2 cellular contexts compared by ENCODE assay signal in genomic region chr17:64217249-64217652, GRCh38.
TF ChIP-seq lines count a peak whose summit lies in the region.

No MANE protein-coding gene starts in this region.

TF ChIP-seq in GM12878, 131 proteins besides CTCF, POLR2A, EP300 and RAD21:
- no peak for TF ChIP-seq TBL1XR1 (IDR thresholded peaks at IDR 0.05; ENCODE audit: low read depth, low read length)
- no peak for TF ChIP-seq ETV6 (conservative IDR thresholded peaks at IDR 0.05 in 1 of 2, IDR thresholded peaks at IDR 0.05 in 1 of 2; ENCODE audit: borderline replicate concordance in 1 of 2, low read depth in 1 of 2)
- TF ChIP-seq NBN (IDR thresholded peaks at IDR 0.05): no peak
- TF ChIP-seq EGR1 (IDR thresholded peaks at IDR 0.05; ENCODE audit: borderline replicate concordance in 1 of 2, low read depth in 2 of 2, low read length in 2 of 2): no peak
- no peak for TF ChIP-seq BHLHE40 (IDR thresholded peaks at IDR 0.05; ENCODE audit: borderline replicate concordance in 1 of 2, low read depth in 2 of 2, low read length in 1 of 2)
- no peak for TF ChIP-seq MXI1 (IDR thresholded peaks at IDR 0.05; ENCODE audit: low read depth, low read length)
- no peak for TF ChIP-seq NRF1 (conservative IDR thresholded peaks at IDR 0.05; ENCODE audit: low read depth, low read length)
- TF ChIP-seq SPI1 (IDR thresholded peaks at IDR 0.05; ENCODE audit: borderline replicate concordance, insufficient read depth, low read depth, low read length): no peak
- TF ChIP-seq ZBED1 (IDR thresholded peaks at IDR 0.05; ENCODE audit: borderline replicate concordance): no peak
- no peak for TF ChIP-seq CREM (IDR thresholded peaks at IDR 0.05; ENCODE audit: low read depth)
- no peak for TF ChIP-seq ELK1 (IDR thresholded peaks at IDR 0.05; ENCODE audit: low read depth, low read length)
- no peak for TF ChIP-seq CBX5 (IDR thresholded peaks at IDR 0.05; ENCODE audit: low read depth)

TF ChIP-seq in HepG2, 621 proteins besides CTCF, POLR2A, EP300 and RAD21 (continues in another document):
- TF ChIP-seq PBX3 (CRISPR knock-in tag; IDR thresholded peaks at IDR 0.05; ENCODE audit: borderline replicate concordance) (no peak), KAT7 (CRISPR knock-in tag; IDR thresholded peaks at IDR 0.05; ENCODE audit: borderline replicate concordance) (peak; percentile 22; the same call in 1 of the 2 replicates), CEBPZ (IDR thresholded peaks at IDR 0.05; ENCODE audit: low read length) (no peak), PRDM15 (CRISPR knock-in tag; IDR thresholded peaks at IDR 0.05) (no peak), SP2 (CRISPR knock-in tag; IDR thresholded peaks at IDR 0.05) (no peak), PAX8 (CRISPR knock-in tag; IDR thresholded peaks at IDR 0.05; ENCODE audit: borderline replicate concordance) (no peak), ARNTL (CRISPR knock-in tag; IDR thresholded peaks at IDR 0.05) (no peak), SMYD3 (CRISPR knock-in tag; IDR thresholded peaks at IDR 0.05) (no peak), GPN1 (CRISPR knock-in tag; IDR thresholded peaks at IDR 0.05; ENCODE audit: borderline replicate concordance) (no peak), ZNF570 (CRISPR knock-in tag; IDR thresholded peaks at IDR 0.05; ENCODE audit: borderline replicate concordance) (no peak), NAIF1 (CRISPR knock-in tag; IDR thresholded peaks at IDR 0.05; ENCODE audit: borderline replicate concordance) (no peak), ARID3A (IDR thresholded peaks at IDR 0.05; ENCODE audit: low read depth, low read length) (no peak), KDM2A (CRISPR knock-in tag; IDR thresholded peaks at IDR 0.05; ENCODE audit: borderline replicate concordance, low read depth) (no peak), ARID5B (CRISPR knock-in tag; IDR thresholded peaks at IDR 0.05) (0 out of 2 replicates have a peak, but pooled peaks have one; percentile 2), PBX2 (CRISPR knock-in tag; IDR thresholded peaks at IDR 0.05) (no peak), FOXP1 (IDR thresholded peaks at IDR 0.05) (no peak), FOXP1 (CRISPR knock-in tag; IDR thresholded peaks at IDR 0.05) (no peak), LRRFIP1 (CRISPR knock-in tag; conservative IDR thresholded peaks at IDR 0.05) (no peak), MED13 (CRISPR knock-in tag; IDR thresholded peaks at IDR 0.05) (no peak), ZNF232 (CRISPR knock-in tag; IDR thresholded peaks at IDR 0.05; ENCODE audit: borderline replicate concordance) (no peak), SMC3 (IDR thresholded peaks at IDR 0.05; ENCODE audit: low read length) (no peak), JUN (CRISPR knock-in tag; IDR thresholded peaks at IDR 0.05) (no peak), SOX13 (IDR thresholded peaks at IDR 0.05) (no peak), SOX13 (CRISPR knock-in tag; conservative IDR thresholded peaks at IDR 0.05 in 1 of 2, IDR thresholded peaks at IDR 0.05 in 1 of 2) (no peak), ZNF263 (CRISPR knock-in tag; IDR thresholded peaks at IDR 0.05) (no peak), RERE (CRISPR knock-in tag; IDR thresholded peaks at IDR 0.05; ENCODE audit: low read depth) (no peak)
